In the genomic region with DNA sequence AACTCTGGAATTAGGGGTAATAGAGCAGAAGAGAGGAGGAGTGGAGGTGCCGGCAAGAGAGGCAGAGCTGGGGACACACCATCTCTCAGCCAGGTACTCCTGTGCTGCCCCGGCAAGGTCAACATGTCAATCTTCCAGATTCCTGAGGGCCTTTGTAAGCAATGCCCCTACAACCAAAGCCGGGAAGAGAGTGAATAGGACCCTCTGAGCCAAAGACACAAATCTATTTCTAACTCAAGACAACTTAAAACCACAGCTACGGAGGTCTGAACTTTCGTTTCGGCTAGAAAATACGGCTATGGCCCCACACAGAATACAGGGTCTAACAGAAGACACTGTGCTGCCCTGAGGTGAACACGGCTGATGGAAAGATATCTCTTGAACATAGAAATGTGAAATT, we compare ENCODE assay signal across 10 cellular contexts.
DNase-seq lines count a peak whose midpoint lies in the region; ATAC-seq and TF ChIP-seq lines count a peak whose summit lies in the region.
"Had no signal": no experiment of that assay in that cellular context is flagged by ENCODE, and none has a peak within 500 bp of the region (broad histone marks: within the 10 kb centered on the region; RNA-seq: fewer than 3 reads in every experiment).

No MANE protein-coding gene starts in this region.

- peak overlapping the region; percentile 100 for H3K27ac Mint-ChIP-seq in T-cell
- H3K27ac Mint-ChIP-seq in endodermal cell: peak overlapping the region; percentile 46
- peak overlapping the region; percentile 54 for H3K27ac Mint-ChIP-seq in stimulated activated memory B cell treated with anti-CD40 and anti-IgM and Interleukin-4, amounts not matched to agents 10 μg/mL and 1 μg/mL and 100 μg/mL, for 72 hours

- CTCF ChIA-PET in T-cell (lab: Charles Lee): interaction anchor here (0.6 to 1.2 kb wide), 4 partner anchors 16 to 118 kb away, joined by 3 to 6 read pairs (median 4); no protein-coding TSS in a partner anchor

- H3K36me3 ChIP-seq in HUES48 (ENCODE audit: control insufficient read depth, insufficient read depth, low read length): no peaks in the 10 kb centered on the region
- peaks cover 11% of the 10 kb centered on the region for H3K36me3 ChIP-seq in endodermal cell (ENCODE audit: control insufficient read depth, insufficient read depth, low read length)
- H3K36me3 ChIP-seq in WERI-Rb-1: no peaks in the 10 kb centered on the region
- no peaks in the 10 kb centered on the region for H3K36me3 ChIP-seq in left lung

- DNase-seq in T-cell: no peak
- DNase-seq in endodermal cell: no peak
- no peak for DNase-seq in WERI-Rb-1
- DNase-seq in left lung: no peak
- DNase-seq: NCI-H1694 treated with DMSO at 0.1 percent for 48 hours; stimulated activated CD4-positive, alpha-beta T cell treated with anti-CD3 and anti-CD28 coated beads, Interleukin-12 subunit alpha, Interleukin-12 subunit beta, amount 100 ng/mL, for 4 hours; stimulated activated naive CD4-positive, alpha-beta T cell had no signal

- H3K4me3 ChIP-seq in HUES48 (ENCODE audit: low read depth, low read length): no peak overlapping the region
- H3K4me3 ChIP-seq in endodermal cell (ENCODE audit: low read length): no peak overlapping the region
- H3K4me3 ChIP-seq in WERI-Rb-1 (ENCODE audit: low read depth, low read length): no peak overlapping the region
- H3K4me3 ChIP-seq in left lung: no peak overlapping the region

- H3K4me1 ChIP-seq in HUES48 (ENCODE audit: control insufficient read depth, insufficient read depth, low read length): peaks cover 79% of the 10 kb centered on the region
- peaks cover 12% of the 10 kb centered on the region for H3K4me1 ChIP-seq in endodermal cell (ENCODE audit: control insufficient read depth, insufficient read depth, low read length)
- H3K4me1 ChIP-seq in left lung: peaks cover 42 to 57% of the 10 kb centered on the region in 2 donors

- intact Hi-C loops in left lung (cut with DNase I): no loop called here

- POLR2A ChIA-PET in T-cell (lab: Charles Lee): interaction anchor here (0.6 to 0.7 kb wide), 4 partner anchors 9 to 477 kb away, joined by 4 to 5 read pairs (median 5); no protein-coding TSS in a partner anchor

- H3K9ac ChIP-seq in HUES48 (ENCODE audit: low read depth, low read length) (no peak overlapping the region), endodermal cell (ENCODE audit: extremely low read depth, low read length, poor library complexity, severe bottlenecking) (no peak overlapping the region)

- TF ChIP-seq CTCF in endodermal cell (conservative IDR thresholded peaks at IDR 0.05) (no peak), WERI-Rb-1 (IDR thresholded peaks at IDR 0.05; ENCODE audit: low read depth, low read length) (no peak), left lung (IDR thresholded peaks at IDR 0.05) (no peak)

- H3K4me1 Mint-ChIP-seq in T-cell: peaks cover 89 to 99% (median 89%) of the 10 kb centered on the region in 3 donors
- H3K4me1 Mint-ChIP-seq in endodermal cell: peaks cover 67% of the 10 kb centered on the region
- peaks cover 45% of the 10 kb centered on the region for H3K4me1 Mint-ChIP-seq in stimulated activated memory B cell treated with anti-CD40 and anti-IgM and Interleukin-4, amounts not matched to agents 10 μg/mL and 1 μg/mL and 100 μg/mL, for 72 hours

- peak in 2 of 4 experiments; percentile 18 to 25 for ATAC-seq in T-cell (replicated peaks in 1 of 4)
- no peak for ATAC-seq in stimulated activated memory B cell treated with anti-CD40 and anti-IgM and Interleukin-4, amounts not matched to agents 10 μg/mL and 1 μg/mL and 100 μg/mL, for 72 hours
- ATAC-seq in HG03196 (IDR thresholded peaks at IDR 0.05; ENCODE audit: unreplicated experiment): no peak
- no peak for ATAC-seq in left lung

- 40 to 82% methylated on average over 1 to 8 of the region's 8 CpGs for WGBS in endodermal cell (ENCODE audit: insufficient coverage in 1 of 2, insufficient read length in 1 of 2), 2 experiments

- H3K36me3 Mint-ChIP-seq in T-cell: peaks cover 26% of the 10 kb centered on the region
- peaks cover 11% of the 10 kb centered on the region for H3K36me3 Mint-ChIP-seq in endodermal cell (ENCODE audit: low read depth)
- H3K36me3 Mint-ChIP-seq in stimulated activated memory B cell treated with anti-CD40 and anti-IgM and Interleukin-4, amounts not matched to agents 10 μg/mL and 1 μg/mL and 100 μg/mL, for 72 hours: peaks cover 12% of the 10 kb centered on the region

- H3K27me3 ChIP-seq in HUES48 (ENCODE audit: control insufficient read depth, insufficient read depth, low read length) (no peaks in the 10 kb centered on the region), endodermal cell (ENCODE audit: control insufficient read depth, insufficient read depth, low read length, poor library complexity, severe bottlenecking) (no peaks in the 10 kb centered on the region), WERI-Rb-1 (ENCODE audit: insufficient read depth, low read depth, severe bottlenecking) (no peaks in the 10 kb centered on the region), left lung (no peaks in the 10 kb centered on the region)

- H3K27ac ChIP-seq in HUES48 (ENCODE audit: low read depth, low read length) (peak overlapping the region; percentile 37), endodermal cell (ENCODE audit: low read depth, low read length) (no peak overlapping the region), WERI-Rb-1 (no peak overlapping the region), left lung (peak overlapping the region in 1 of 2 donors; percentile 45)

- H3K9me3 ChIP-seq in HUES48 (ENCODE audit: control insufficient read depth, insufficient read depth, low read length) (no peaks in the 10 kb centered on the region), endodermal cell (ENCODE audit: control insufficient read depth, low read length) (no peaks in the 10 kb centered on the region), WERI-Rb-1 (ENCODE audit: severe bottlenecking) (no peaks in the 10 kb centered on the region), left lung (no peaks in the 10 kb centered on the region)

- H3K27me3 Mint-ChIP-seq in T-cell: no peaks in the 10 kb centered on the region
- no peaks in the 10 kb centered on the region for H3K27me3 Mint-ChIP-seq in endodermal cell (ENCODE audit: insufficient read depth)
- H3K27me3 Mint-ChIP-seq in stimulated activated memory B cell treated with anti-CD40 and anti-IgM and Interleukin-4, amounts not matched to agents 10 μg/mL and 1 μg/mL and 100 μg/mL, for 72 hours: no peaks in the 10 kb centered on the region

- H3K9me3 Mint-ChIP-seq in T-cell (no peaks in the 10 kb centered on the region), endodermal cell (no peaks in the 10 kb centered on the region)
- no peaks in the 10 kb centered on the region for H3K9me3 Mint-ChIP-seq in stimulated activated memory B cell treated with anti-CD40 and anti-IgM and Interleukin-4, amounts not matched to agents 10 μg/mL and 1 μg/mL and 100 μg/mL, for 72 hours

- H3K4me3 Mint-ChIP-seq in T-cell (peak overlapping the region; percentile 84 to 86 (median 84)), endodermal cell (no peak overlapping the region)
- H3K4me3 Mint-ChIP-seq in stimulated activated memory B cell treated with anti-CD40 and anti-IgM and Interleukin-4, amounts not matched to agents 10 μg/mL and 1 μg/mL and 100 μg/mL, for 72 hours: peak overlapping the region; percentile 43

Comparison
In these comparisons a context has a peak if more than half of its experiments do, and no peak if none do; other contexts are left out.
1. H3K27ac Mint-ChIP-seq: peak in every context shown above with its lines; median percentile 100 in T-cell; 54 in stimulated activated memory B cell treated with anti-CD40 and anti-IgM and Interleukin-4, amounts not matched to agents 10 μg/mL and 1 μg/mL and 100 μg/mL, for 72 hours; 46 in endodermal cell.